15 cellular contexts compared by ENCODE assay signal in genomic region chrX:44906041-44906440, GRCh38. TPM values are rescaled to one million over a fixed set of nuclear protein-coding genes. Genes with fewer than 3 reads are reported as not detected.
A peak's percentile ranks its signal among the peaks of the same experiment; 100 is the strongest.
DNase-seq lines count a peak whose midpoint lies in the region; ATAC-seq and TF ChIP-seq lines count a peak whose summit lies in the region.
"Had no signal": no experiment of that assay in that cellular context is flagged by ENCODE, and none has a peak within 500 bp of the region (broad histone marks: within the 10 kb centered on the region; RNA-seq: fewer than 3 reads in every experiment).

No MANE protein-coding gene starts in this region.

- H3K4me3 ChIP-seq in LNCaP clone FGC (ENCODE audit: low read depth, low read length) = peak overlapping the region; percentile 40
- no peak overlapping the region for H3K4me3 ChIP-seq in CD8-positive, alpha-beta memory T cell (ENCODE audit: low read length)
- H3K4me3 ChIP-seq in GM23248 = no peak overlapping the region
- H3K4me3 ChIP-seq: HAP-1, right lobe of liver had no signal

- CTCF ChIA-PET in CD8-positive, alpha-beta memory T cell (lab: Charles Lee) = no interaction called here

- H3K4me1 ChIP-seq in CD8-positive, alpha-beta memory T cell (ENCODE audit: insufficient read depth, low read length) = peaks cover 23% of the 10 kb centered on the region
- peaks cover 26% of the 10 kb centered on the region for H3K4me1 ChIP-seq in GM23248 (ENCODE audit: insufficient read depth)

- H3K79me2 ChIP-seq in GM23248 (ENCODE audit: insufficient read depth) = peaks cover 93% of the 10 kb centered on the region

- peaks cover 25% of the 10 kb centered on the region; the same call in 1 of the 2 replicates for H3F3A ChIP-seq in GM23248 (ENCODE audit: insufficient read depth)

- H3K9me2 ChIP-seq in GM23248 (ENCODE audit: insufficient read depth) = no peaks in the 10 kb centered on the region

- in situ Hi-C loops in GM23248 (cut with MboI) = no loop called here

- no peaks in the 10 kb centered on the region for H3K36me3 ChIP-seq in CD8-positive, alpha-beta memory T cell (ENCODE audit: insufficient read depth, low read length)
- no peaks in the 10 kb centered on the region for H3K36me3 ChIP-seq in GM23248 (ENCODE audit: low read depth)
- H3K36me3 ChIP-seq: HAP-1, right lobe of liver had no signal

- peaks cover 5% of the 10 kb centered on the region for H3K9me3 ChIP-seq in CD8-positive, alpha-beta memory T cell (ENCODE audit: low read length)
- H3K9me3 ChIP-seq in GM23248 (ENCODE audit: low read depth) = no peaks in the 10 kb centered on the region
- H3K9me3 ChIP-seq: right lobe of liver had no signal

- no peak overlapping the region for H3K9ac ChIP-seq in GM23248

- peak overlapping the region; percentile 60 for H3K4me3 Mint-ChIP-seq in stimulated activated memory B cell treated with anti-CD40 and anti-IgM and Interleukin-4, amounts not matched to agents 10 μg/mL and 1 μg/mL and 100 μg/mL, for 72 hours
- peak overlapping the region in 1 of 7 donors; percentile 42 for H3K4me3 Mint-ChIP-seq in CD8-positive, alpha-beta memory T cell
- H3K4me3 Mint-ChIP-seq: nephron progenitor cell had no signal

- no peak for DNase-seq in LNCaP clone FGC (ENCODE audit: low read depth)
- DNase-seq in CD8-positive, alpha-beta memory T cell = no peak
- no peak for DNase-seq in GM23248
- no peak for DNase-seq in NCI-H2227 treated with DMSO at 0.1 percent for 48 hours (lab: John Stamatoyannopoulos, UW)
- DNase-seq: activated T-cell treated with anti-CD3 and anti-CD28 coated beads, Interleukin-2, amount 50 U/mL, for 48 hours; erythroblast; NCI-H2029 treated with DMSO at 0.1 percent for 48 hours; nephron progenitor cell; right lobe of liver had no signal

- no peaks in the 10 kb centered on the region; the same call in 1 of the 2 replicates for H4K20me1 ChIP-seq in GM23248 (ENCODE audit: insufficient read depth)

- no peaks in the 10 kb centered on the region for H3K27me3 Mint-ChIP-seq in stimulated activated memory B cell treated with anti-CD40 and anti-IgM and Interleukin-4, amounts not matched to agents 10 μg/mL and 1 μg/mL and 100 μg/mL, for 72 hours
- peaks cover 0 to 1% of the 10 kb centered on the region in 2 donors for H3K27me3 Mint-ChIP-seq in CD8-positive, alpha-beta memory T cell

- H3K4me1 Mint-ChIP-seq in stimulated activated memory B cell treated with anti-CD40 and anti-IgM and Interleukin-4, amounts not matched to agents 10 μg/mL and 1 μg/mL and 100 μg/mL, for 72 hours = peaks cover 49% of the 10 kb centered on the region
- peaks cover 67 to 83% (median 75%) of the 10 kb centered on the region in 3 donors for H3K4me1 Mint-ChIP-seq in CD8-positive, alpha-beta memory T cell

- H2AFZ ChIP-seq in GM23248 = no peak overlapping the region

- no peak overlapping the region for H3K27ac ChIP-seq in CD8-positive, alpha-beta memory T cell (ENCODE audit: low read depth, low read length)
- no peak overlapping the region for H3K27ac ChIP-seq in GM23248
- H3K27ac ChIP-seq: right lobe of liver had no signal

- no peak overlapping the region for H3K4me2 ChIP-seq in GM23248 (ENCODE audit: unreplicated experiment)

- H3K27me3 ChIP-seq in CD8-positive, alpha-beta memory T cell (ENCODE audit: insufficient read depth, low read length, poor library complexity, severe bottlenecking) = no peaks in the 10 kb centered on the region
- H3K27me3 ChIP-seq in GM23248 (replicated peaks; ENCODE audit: insufficient read depth) = no peaks in the 10 kb centered on the region
- H3K27me3 ChIP-seq: right lobe of liver had no signal

- TF ChIP-seq CTCF in LNCaP clone FGC (IDR thresholded peaks at IDR 0.05; ENCODE audit: control insufficient read depth, extremely low read depth, insufficient read depth) = no peak

- peak overlapping the region; percentile 89 for H3K27ac Mint-ChIP-seq in stimulated activated memory B cell treated with anti-CD40 and anti-IgM and Interleukin-4, amounts not matched to agents 10 μg/mL and 1 μg/mL and 100 μg/mL, for 72 hours
- H3K27ac Mint-ChIP-seq in CD8-positive, alpha-beta memory T cell = peak overlapping the region in 2 of 8 donors; percentile 50 to 80
- H3K27ac Mint-ChIP-seq: nephron progenitor cell had no signal

- WGBS in GM23248 (ENCODE audit: low coverage in 1 of 2, low lambda C conversion rate in 2 of 2, missing lambda C conversion rate in 2 of 2), 2 experiments = 95 to 100% methylated on average over 2 to 3 of the region's 3 CpGs

- POLR2A ChIA-PET in CD8-positive, alpha-beta memory T cell (lab: Charles Lee) = no interaction called here

- H3K9me3 Mint-ChIP-seq in stimulated activated memory B cell treated with anti-CD40 and anti-IgM and Interleukin-4, amounts not matched to agents 10 μg/mL and 1 μg/mL and 100 μg/mL, for 72 hours = peaks cover 2% of the 10 kb centered on the region
- H3K9me3 Mint-ChIP-seq in CD8-positive, alpha-beta memory T cell = peaks cover 0 to 16% (median 7%) of the 10 kb centered on the region in 5 donors

- H3K36me3 Mint-ChIP-seq in stimulated activated memory B cell treated with anti-CD40 and anti-IgM and Interleukin-4, amounts not matched to agents 10 μg/mL and 1 μg/mL and 100 μg/mL, for 72 hours = peaks cover 6% of the 10 kb centered on the region
- H3K36me3 Mint-ChIP-seq in CD8-positive, alpha-beta memory T cell = peaks cover 3 to 9% (median 5%) of the 10 kb centered on the region in 3 donors

- ATAC-seq in GM18907 (IDR thresholded peaks at IDR 0.05; ENCODE audit: unreplicated experiment) (peak; percentile 59), HG02588 (IDR thresholded peaks at IDR 0.05; ENCODE audit: unreplicated experiment) (peak; percentile 50)
- ATAC-seq in stimulated activated memory B cell treated with anti-CD40 and anti-IgM and Interleukin-4, amounts not matched to agents 10 μg/mL and 1 μg/mL and 100 μg/mL, for 72 hours = peak; percentile 51
- ATAC-seq: left lobe of liver, right lobe of liver, SK-N-SH treated with all-trans-retinoic acid at 6 μM for 48 hours had no signal

RNA-seq across cellular contexts. Expression of gene KDM6A, which starts 33.1 kb away (rescaled TPM):
- total RNA-seq in CD8-positive, alpha-beta memory T cell = 10 to 100 TPM; 20.7 to 21.5 TPM
- polyA plus RNA-seq in CD8-positive, alpha-beta memory T cell = 23.7 TPM
- total RNA-seq in GM23248 (2014; rRNA removed; shearing (Covaris generic)) = 12.0 and 31.2 TPM in 2 replicates
- polyA plus RNA-seq in GM23248 (2016; fragmentation: Nextera tagmentation; extraction: Ambion mirVana) = 4.5 and 5.8 TPM in 2 replicates
